ENCODE assay signal across 1 cellular context in genomic region chr3:14358426-14359211, GRCh38.
TF ChIP-seq lines count a peak whose summit lies in the region.

No MANE protein-coding gene starts in this region.

TF ChIP-seq in H1, 55 proteins besides CTCF, POLR2A, EP300 and RAD21 (continued from another document):
- no peak for TF ChIP-seq MAFK (IDR thresholded peaks at IDR 0.05; ENCODE audit: low read depth, low read length)
- no peak for TF ChIP-seq ASH2L (IDR thresholded peaks at IDR 0.05; ENCODE audit: low read length)
- TF ChIP-seq KDM5A (IDR thresholded peaks at IDR 0.05; ENCODE audit: low read length) = no peak
- TF ChIP-seq CHD7 (IDR thresholded peaks at IDR 0.05; ENCODE audit: insufficient replicate concordance, low read length) = no peak
- TF ChIP-seq HDAC6 (IDR thresholded peaks at IDR 0.05; ENCODE audit: low read depth, low read length) = no peak
- TF ChIP-seq CHD1 (IDR thresholded peaks at IDR 0.05; ENCODE audit: low read depth, low read length) = no peak
- TF ChIP-seq USF2 (IDR thresholded peaks at IDR 0.05; ENCODE audit: low read length) = no peak
- TF ChIP-seq SP4 (IDR thresholded peaks at IDR 0.05; ENCODE audit: low read length) = no peak
- no peak for TF ChIP-seq SP2 (IDR thresholded peaks at IDR 0.05; ENCODE audit: low read length)
- no peak for TF ChIP-seq CREB1 (IDR thresholded peaks at IDR 0.05)
- no peak for TF ChIP-seq CTBP2 (IDR thresholded peaks at IDR 0.05; ENCODE audit: borderline replicate concordance, insufficient read depth, insufficient read length, low read length)
- no peak for TF ChIP-seq JUN (IDR thresholded peaks at IDR 0.05; ENCODE audit: low read depth, low read length)
